Comparison of ENCODE assay signal across 18 cellular contexts in genomic region chr7:92924800-92925199, GRCh38.
"Had no signal": no experiment of that assay in that cellular context is flagged by ENCODE, and none has a peak within 500 bp of the region (broad histone marks: within the 10 kb centered on the region; RNA-seq: fewer than 3 reads in every experiment).

No MANE protein-coding gene starts in this region.

- H3K79me2 ChIP-seq: hepatocyte had no signal

- H3K4me2 ChIP-seq: hepatocyte, smooth muscle cell had no signal

- H3K36me3 ChIP-seq: colonic mucosa, ovary had no signal

- H3K27me3 ChIP-seq: colonic mucosa, hepatocyte, ovary had no signal

- H2AFZ ChIP-seq: hepatocyte had no signal

- H3K4me3 Mint-ChIP-seq: memory B cell, mesothelial cell of epicardium, natural killer cell, neural crest cell had no signal

- H3K4me1 Mint-ChIP-seq: memory B cell, natural killer cell had no signal

- H3K4me1 ChIP-seq: colonic mucosa had no signal

- H3K27me3 Mint-ChIP-seq: progenitor cell of endocrine pancreas had no signal

- FAIRE-seq: islet of Langerhans had no signal

- H3K27ac Mint-ChIP-seq: memory B cell, natural killer cell, progenitor cell of endocrine pancreas had no signal

- ATAC-seq: left lobe of liver, natural killer cell, right cardiac atrium had no signal

- H3K9me3 ChIP-seq: colonic mucosa, ovary had no signal

- H3K4me3 ChIP-seq: colonic mucosa, hepatocyte, ovary, smooth muscle cell had no signal

- H3K27ac ChIP-seq: colonic mucosa, ovary had no signal

- DNase-seq: colonic mucosa; dermis blood vessel endothelial cell; foreskin melanocyte; head of caudate nucleus; natural killer cell; nucleus accumbens; ovary; right cardiac atrium; stimulated activated CD4-positive, alpha-beta T cell treated with anti-CD3 and anti-CD28 coated beads, Interleukin-2, amount 100 ng/mL, for 48 hours; stimulated activated naive CD4-positive, alpha-beta T cell treated with Interleukin-2 at 50 U/mL for 16 hours had no signal

- H3K36me3 Mint-ChIP-seq: memory B cell, natural killer cell had no signal
